ENCODE assay signal across 30 cellular contexts in genomic region chr1:213604477-213604876, GRCh38.
"Had no signal": no experiment of that assay in that cellular context is flagged by ENCODE, and none has a peak within 500 bp of the region (broad histone marks: within the 10 kb centered on the region; RNA-seq: fewer than 3 reads in every experiment).

No MANE protein-coding gene starts in this region.

- DNase-seq: activated CD4-positive, alpha-beta memory T cell treated with anti-CD3 and anti-CD28 coated beads for 36 hours; activated CD4-positive, alpha-beta T cell treated with anti-CD3 and anti-CD28 coated beads for 36 hours; activated CD4-positive, alpha-beta T cell treated with anti-CD3 and anti-CD28 coated beads, Interleukin-2, amount 10 ng/mL, durations not matched to agents 24 days and 14 days; activated CD4-positive, CD25-positive, alpha-beta regulatory T cell; activated CD4-positive, CD25-positive, alpha-beta regulatory T cell treated with anti-CD3 and anti-CD28 coated beads, Interleukin-2, amount 50 U/mL, for 72 hours; activated CD8-positive, alpha-beta memory T cell treated with anti-CD3 and anti-CD28 coated beads, Interleukin-2, amount 10 ng/mL, durations not matched to agents 7 days and 5 days; activated CD8-positive, alpha-beta memory T cell treated with anti-CD3 and anti-CD28 coated beads, Interleukin-2, amount 50 U/mL, for 4 hours; activated CD8-positive, alpha-beta T cell treated with anti-CD3 and anti-CD28 coated beads, Interleukin-2, amount 10 ng/mL, durations not matched to agents 7 days and 5 days; activated effector memory CD4-positive, alpha-beta T cell treated with anti-CD3 and anti-CD28 coated beads, Interleukin-2, amount 50 U/mL, for 16 hours; activated naive CD4-positive, alpha-beta T cell treated with anti-CD3 and anti-CD28 coated beads for 36 hours; activated naive CD8-positive, alpha-beta T cell treated with anti-CD3 and anti-CD28 coated beads for 36 hours; activated naive CD8-positive, alpha-beta T cell treated with anti-CD3 and anti-CD28 coated beads, Interleukin-2, amount 50 U/mL, for 24 hours; activated T-cell treated with anti-CD3 and anti-CD28 coated beads, Interleukin-2, amount 50 U/mL, for 1 hour; activated T-cell treated with anti-CD3 and anti-CD28 coated beads, Interleukin-2, amount 50 U/mL, for 48 hours; adrenal gland; amygdala; aorta; body of pancreas; caudate nucleus; cerebellar nuclear complex; dermis blood vessel endothelial cell; effector CD4-positive, alpha-beta T cell; effector memory CD8-positive, alpha-beta T cell; erythroblast; foreskin keratinocyte; gastrocnemius medialis; glutamatergic neuron; heart left ventricle; T-helper 17 cell; T1000 had no signal

- ATAC-seq: activated CD4-positive, alpha-beta T cell treated with anti-CD3 and anti-CD28 coated beads for 36 hours; activated CD8-positive, alpha-beta memory T cell treated with anti-CD3 and anti-CD28 coated beads, Interleukin-2, amount 10 ng/mL, durations not matched to agents 7 days and 5 days; activated CD8-positive, alpha-beta T cell treated with anti-CD3 and anti-CD28 coated beads, Interleukin-2, amount 10 ng/mL, durations not matched to agents 7 days and 5 days; activated naive CD8-positive, alpha-beta T cell treated with anti-CD3 and anti-CD28 coated beads, Interleukin-2, amount 50 U/mL, for 24 hours; body of pancreas; effector memory CD8-positive, alpha-beta T cell; foreskin keratinocyte; gastrocnemius medialis; heart left ventricle; T-helper 17 cell had no signal
